1 cellular context compared by ENCODE assay signal in the genomic region with DNA sequence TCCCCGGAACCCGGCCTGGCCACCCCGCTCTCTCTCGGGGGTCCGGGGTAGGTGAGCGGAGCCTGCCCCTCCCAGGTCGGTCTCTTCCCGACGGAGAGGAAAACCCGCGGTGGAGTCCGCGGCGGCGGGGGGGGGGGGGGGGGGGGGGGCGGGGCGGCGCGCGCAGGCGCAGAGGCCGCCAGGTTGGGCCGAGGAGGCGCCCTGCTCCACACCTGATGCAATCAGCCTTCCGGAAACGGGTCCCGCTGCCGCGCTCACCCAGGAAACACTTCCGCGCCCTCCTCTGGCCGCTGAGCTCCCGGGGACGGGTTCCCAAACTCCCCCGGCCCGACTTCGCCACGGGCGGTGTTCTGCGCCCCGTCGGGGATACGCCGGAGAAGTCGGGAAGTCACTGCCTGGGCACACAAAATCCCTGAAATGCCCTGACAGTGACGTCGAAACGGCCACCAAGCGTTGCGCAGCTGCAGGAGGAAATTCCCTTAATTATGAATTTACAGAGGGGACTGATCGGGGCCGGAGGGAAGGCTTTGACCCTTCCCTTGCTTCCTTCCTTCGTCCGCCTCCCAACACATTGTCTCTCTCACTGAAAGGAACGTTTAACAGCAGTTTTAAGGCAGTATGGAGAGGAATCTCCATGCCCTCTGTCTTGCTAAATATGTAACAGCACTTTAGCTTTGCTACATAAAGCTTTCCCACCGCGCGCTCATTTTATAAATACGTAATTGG.
TF ChIP-seq lines count a peak whose summit lies in the region.

No MANE protein-coding gene starts in this region.

TF ChIP-seq in H1, 55 proteins besides CTCF, POLR2A, EP300 and RAD21 (continued from another document):
- TF ChIP-seq, protein P1, sequence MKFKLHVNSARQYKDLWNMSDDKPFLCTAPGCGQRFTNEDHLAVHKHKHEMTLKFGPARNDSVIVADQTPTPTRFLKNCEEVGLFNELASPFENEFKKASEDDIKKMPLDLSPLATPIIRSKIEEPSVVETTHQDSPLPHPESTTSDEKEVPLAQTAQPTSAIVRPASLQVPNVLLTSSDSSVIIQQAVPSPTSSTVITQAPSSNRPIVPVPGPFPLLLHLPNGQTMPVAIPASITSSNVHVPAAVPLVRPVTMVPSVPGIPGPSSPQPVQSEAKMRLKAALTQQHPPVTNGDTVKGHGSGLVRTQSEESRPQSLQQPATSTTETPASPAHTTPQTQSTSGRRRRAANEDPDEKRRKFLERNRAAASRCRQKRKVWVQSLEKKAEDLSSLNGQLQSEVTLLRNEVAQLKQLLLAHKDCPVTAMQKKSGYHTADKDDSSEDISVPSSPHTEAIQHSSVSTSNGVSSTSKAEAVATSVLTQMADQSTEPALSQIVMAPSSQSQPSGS (IDR thresholded peaks at IDR 0.05; ENCODE audit: low read length) = 0 out of 2 replicates have a peak, but pooled peaks have one; percentile 9
- TF ChIP-seq YY1 (IDR thresholded peaks at IDR 0.05; ENCODE audit: low read depth, low read length) (no peak), SIRT6 (IDR thresholded peaks at IDR 0.05; ENCODE audit: low read length) (no peak), ZNF274 (IDR thresholded peaks at IDR 0.05; ENCODE audit: borderline replicate concordance, extremely low read depth, low read length) (no peak), BRCA1 (IDR thresholded peaks at IDR 0.05; ENCODE audit: low read depth, low read length) (no peak), CEBPB (IDR thresholded peaks at IDR 0.05; ENCODE audit: low read depth, low read length) (peak; percentile 93), MAX (IDR thresholded peaks at IDR 0.05) (peak; percentile 24), SIN3A (conservative IDR thresholded peaks at IDR 0.05 in 1 of 2, IDR thresholded peaks at IDR 0.05 in 1 of 2; ENCODE audit: low read depth in 1 of 2, low read length in 2 of 2) (no peak; a peak in 1 of 4 replicates), RXRA (IDR thresholded peaks at IDR 0.05; ENCODE audit: insufficient read depth, low read depth, low read length) (no peak), EGR1 (IDR thresholded peaks at IDR 0.05; ENCODE audit: borderline replicate concordance, low read depth, low read length) (peak; percentile 44; the same call in 1 of the 2 replicates), KDM4A (IDR thresholded peaks at IDR 0.05; ENCODE audit: low read depth, low read length, severe bottlenecking) (peak; percentile 62), HDAC6 (IDR thresholded peaks at IDR 0.05; ENCODE audit: low read depth, low read length) (no peak), GTF2F1 (IDR thresholded peaks at IDR 0.05; ENCODE audit: borderline replicate concordance, low read depth, low read length) (no peak)
